15 cellular contexts compared by ENCODE assay signal in genomic region chr4:81130569-81130968, GRCh38.
"Had no signal": no experiment of that assay in that cellular context is flagged by ENCODE, and none has a peak within 500 bp of the region (broad histone marks: within the 10 kb centered on the region; RNA-seq: fewer than 3 reads in every experiment).

No MANE protein-coding gene starts in this region.

- H3K4me1 ChIP-seq: tibial nerve had no signal

- H3K9me3 Mint-ChIP-seq: activated CD4-positive, alpha-beta T cell treated with anti-CD3 and anti-CD28 coated beads, Interleukin-2, amount 10 ng/mL, durations not matched to agents 24 days and 14 days had no signal

- H3K36me3 ChIP-seq: tibial nerve, vagina had no signal

- H3K4me3 Mint-ChIP-seq: activated CD4-positive, alpha-beta T cell treated with anti-CD3 and anti-CD28 coated beads, Interleukin-2, amount 10 ng/mL, durations not matched to agents 24 days and 14 days; activated CD8-positive, alpha-beta T cell treated with anti-CD3 and anti-CD28 coated beads, Interleukin-2, amount 10 ng/mL, durations not matched to agents 7 days and 5 days; activated naive CD8-positive, alpha-beta T cell; activated T-cell treated with anti-CD3 and anti-CD28 coated beads, Interleukin-2, amount 50 U/mL, for 72 hours; natural killer cell had no signal

- DNase-seq: activated CD4-positive, alpha-beta T cell treated with anti-CD3 and anti-CD28 coated beads, Interleukin-2, amount 10 ng/mL, durations not matched to agents 24 days and 14 days; activated CD8-positive, alpha-beta memory T cell treated with anti-CD3 and anti-CD28 coated beads, Interleukin-2, amount 50 U/mL, for 48 hours; activated CD8-positive, alpha-beta T cell treated with anti-CD3 and anti-CD28 coated beads, Interleukin-2, amount 10 ng/mL, durations not matched to agents 7 days and 5 days; activated gamma-delta T cell; activated T-cell treated with anti-CD3 and anti-CD28 coated beads, Interleukin-2, amount 50 U/mL, for 72 hours; amniotic stem cell; mesenchymal stem cell; natural killer cell; posterior cingulate gyrus; stimulated activated CD4-positive, alpha-beta T cell treated with anti-CD3 and anti-CD28 coated beads, Interleukin-4, amount 100 ng/mL, for 24 hours; stimulated activated naive CD4-positive, alpha-beta T cell had no signal

- H3K27ac Mint-ChIP-seq: activated CD4-positive, alpha-beta T cell treated with anti-CD3 and anti-CD28 coated beads, Interleukin-2, amount 10 ng/mL, durations not matched to agents 24 days and 14 days; activated CD8-positive, alpha-beta T cell treated with anti-CD3 and anti-CD28 coated beads, Interleukin-2, amount 10 ng/mL, durations not matched to agents 7 days and 5 days; activated naive CD8-positive, alpha-beta T cell; activated T-cell treated with anti-CD3 and anti-CD28 coated beads, Interleukin-2, amount 50 U/mL, for 72 hours; natural killer cell had no signal

- H3K4me1 Mint-ChIP-seq: activated CD4-positive, alpha-beta T cell treated with anti-CD3 and anti-CD28 coated beads, Interleukin-2, amount 10 ng/mL, durations not matched to agents 24 days and 14 days; natural killer cell had no signal

- H3K27me3 ChIP-seq: tibial nerve, vagina had no signal

- H3K36me3 Mint-ChIP-seq: natural killer cell had no signal

- H3K4me3 ChIP-seq: skin epidermis, tibial nerve, vagina had no signal

- ATAC-seq: activated CD8-positive, alpha-beta T cell treated with anti-CD3 and anti-CD28 coated beads, Interleukin-2, amount 10 ng/mL, durations not matched to agents 7 days and 5 days; activated T-cell treated with anti-CD3 and anti-CD28 coated beads, Interleukin-2, amount 50 U/mL, for 72 hours; natural killer cell had no signal

- H3K9me3 ChIP-seq: tibial nerve, vagina had no signal

- H3K27ac ChIP-seq: skin epidermis, tibial nerve, vagina had no signal

- H3K27me3 Mint-ChIP-seq: activated CD4-positive, alpha-beta T cell treated with anti-CD3 and anti-CD28 coated beads, Interleukin-2, amount 10 ng/mL, durations not matched to agents 24 days and 14 days had no signal
